In genomic region chr2:177772529-177772928, GRCh38 we compare ENCODE assay signal across 1 cellular context.
TF ChIP-seq lines count a peak whose summit lies in the region.

No MANE protein-coding gene starts in this region.

TF ChIP-seq in liver, 16 proteins besides CTCF, POLR2A, EP300 and RAD21 (continued from another document):
- TF ChIP-seq REST (IDR thresholded peaks at IDR 0.05) (no peak), JUND (IDR thresholded peaks at IDR 0.05) (no peak), FOXA2 (IDR thresholded peaks at IDR 0.05) (no peak), EGR1 (IDR thresholded peaks at IDR 0.05; ENCODE audit: low read depth in 2 of 2) (no peak), HNF4A (conservative IDR thresholded peaks at IDR 0.05) (no peak), ZBTB33 (IDR thresholded peaks at IDR 0.05) (no peak)
